Comparison of ENCODE assay signal across 18 cellular contexts in the genomic region with DNA sequence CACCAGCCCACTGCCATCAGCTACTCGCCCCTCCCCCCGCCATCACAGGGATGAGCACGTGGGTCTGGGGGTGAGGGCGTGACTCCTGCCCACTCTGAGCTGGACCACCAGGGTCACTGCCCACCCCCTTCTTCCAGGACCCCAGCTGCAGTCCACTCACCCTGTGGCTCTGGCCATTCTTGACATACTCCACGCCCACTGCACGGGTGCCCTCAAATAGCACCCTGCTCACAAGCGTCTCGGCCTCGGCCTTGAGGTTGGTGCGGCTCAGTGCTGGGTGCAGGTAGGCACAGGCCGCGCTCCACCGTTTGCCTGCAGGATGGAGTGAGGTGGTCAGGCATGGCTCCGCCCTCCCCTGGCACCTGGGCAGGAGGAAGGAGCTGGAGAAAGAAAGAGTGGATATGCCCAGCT. TPM values are rescaled to one million over a fixed set of nuclear protein-coding genes. Genes with fewer than 3 reads are reported as not detected.
DNase-seq lines count a peak whose midpoint lies in the region; ATAC-seq and TF ChIP-seq lines count a peak whose summit lies in the region.
"Had no signal": no experiment of that assay in that cellular context is flagged by ENCODE, and none has a peak within 500 bp of the region (broad histone marks: within the 10 kb centered on the region; RNA-seq: fewer than 3 reads in every experiment).

No MANE protein-coding gene starts in this region.

- H3K18ac ChIP-seq in neuronal stem cell (ENCODE audit: low read length) = peak overlapping the region; percentile 3

- no peak overlapping the region for H3K27ac ChIP-seq in mammary epithelial cell (ENCODE audit: insufficient read depth, low read depth, low read length)
- no peak overlapping the region for H3K27ac ChIP-seq in neuronal stem cell (replicated peaks; ENCODE audit: low read length)
- H3K27ac ChIP-seq in suprapubic skin = no peak overlapping the region
- H3K27ac ChIP-seq: BLaER1 had no signal

- H3K27me3 Mint-ChIP-seq in MCF 10A (ENCODE audit: insufficient read depth, unreplicated experiment) (no peaks in the 10 kb centered on the region), glutamatergic neuron (ENCODE audit: unreplicated experiment) (no peaks in the 10 kb centered on the region)

- in situ Hi-C loops in mammary epithelial cell (cut with MboI; ENCODE audit: low sequenced_read_pairs in 2 of 2) = no loop called here

- H3K27me3 ChIP-seq in mammary epithelial cell (ENCODE audit: insufficient read depth, low read length) = no peaks in the 10 kb centered on the region
- H3K27me3 ChIP-seq in neuronal stem cell (ENCODE audit: control insufficient read depth in 3 of 3, insufficient read depth in 3 of 3, low read depth in 1 of 3, low read length in 3 of 3) = no peaks in the 10 kb centered on the region
- no peaks in the 10 kb centered on the region for H3K27me3 ChIP-seq in suprapubic skin
- H3K27me3 ChIP-seq: BLaER1 had no signal

- POLR2A ChIA-PET in MCF 10A (lab: Yijun Ruan, JAX) = interaction anchor here (1.1 to 1.2 kb wide), 2 partner anchors 49 to 69 kb away, joined by 3 to 4 read pairs; a partner anchor contains a TSS

- H3K27ac Mint-ChIP-seq in MCF 10A (ENCODE audit: low read depth, unreplicated experiment) (peak overlapping the region; percentile 80), glutamatergic neuron (ENCODE audit: unreplicated experiment) (no peak overlapping the region)
- H3K27ac Mint-ChIP-seq: CD8-positive, alpha-beta memory T cell; IgD-negative memory B cell had no signal

- H3K4me3 Mint-ChIP-seq in MCF 10A (ENCODE audit: unreplicated experiment) = no peak overlapping the region
- H3K4me3 Mint-ChIP-seq in glutamatergic neuron (ENCODE audit: unreplicated experiment) = no peak overlapping the region
- H3K4me3 Mint-ChIP-seq: CD8-positive, alpha-beta memory T cell; IgD-negative memory B cell had no signal

- H3K79me1 ChIP-seq in neuronal stem cell (ENCODE audit: low read depth, low read length) = peaks cover 3% of the 10 kb centered on the region

- DNase-seq in MCF 10A (ENCODE audit: unreplicated experiment) (no peak), mammary epithelial cell (no peak), glutamatergic neuron (peak; percentile 9), neuronal stem cell (ENCODE audit: low spot score) (no peak), suprapubic skin (ENCODE audit: low spot score in 2 of 2) (peak; percentile 48 to 63), C1 segment of cervical spinal cord (lab: John Stamatoyannopoulos, UW) (no peak)
- DNase-seq: CD8-positive, alpha-beta memory T cell; GDM1; Kasumi-1; NCI-H446 treated with DMSO at 0.1 percent for 48 hours; NCI-H748 treated with DMSO at 0.1 percent for 48 hours; RPMI8226 had no signal

- CTCF ChIA-PET in MCF 10A (lab: Yijun Ruan, JAX) = interaction anchor here (0.6 to 0.7 kb wide), 3 partner anchors 69 to 144 kb away, joined by 3 to 4 read pairs (median 3); no protein-coding TSS in a partner anchor
- CTCF ChIA-PET in mammary epithelial cell (lab: Charles Lee; ENCODE audit: low non-redundant PET) = no interaction called here

- H4K91ac ChIP-seq in neuronal stem cell (ENCODE audit: low read depth, low read length, poor library complexity) = no peak overlapping the region

- no peaks in the 10 kb centered on the region for H3K79me2 ChIP-seq in mammary epithelial cell (ENCODE audit: insufficient read depth, low read length)

- no peak overlapping the region for H2AFZ ChIP-seq in mammary epithelial cell (ENCODE audit: low read depth, low read length)
- no peak overlapping the region for H2AFZ ChIP-seq in neuronal stem cell (ENCODE audit: low read length)

- ATAC-seq in HG02623 (IDR thresholded peaks at IDR 0.05; ENCODE audit: unreplicated experiment) (no peak), GM19463 (IDR thresholded peaks at IDR 0.05; ENCODE audit: unreplicated experiment) (no peak)

- H3K4me3 ChIP-seq in mammary epithelial cell (replicated peaks in 1 of 3; ENCODE audit: insufficient read depth in 1 of 3, low read depth in 2 of 3, low read length in 3 of 3) = no peak overlapping the region
- H3K4me3 ChIP-seq in neuronal stem cell (ENCODE audit: low read length in 2 of 2) = no peak overlapping the region
- no peak overlapping the region for H3K4me3 ChIP-seq in suprapubic skin
- H3K4me3 ChIP-seq: BLaER1, GM12878 had no signal

- intact Hi-C loops in MCF 10A (cut with micrococcal nuclease) = no loop called here
- intact Hi-C loops in mammary epithelial cell (cut with micrococcal nuclease) = loop anchor here (10.0 kb wide), 1 partner anchor 88 kb away; no protein-coding TSS in a partner anchor

- H3K4ac ChIP-seq in neuronal stem cell (ENCODE audit: low read length) = no peak overlapping the region

- TF ChIP-seq CTCF in MCF 10A (IDR thresholded peaks at IDR 0.05; ENCODE audit: unreplicated experiment) (no peak), mammary epithelial cell (conservative IDR thresholded peaks at IDR 0.05 in 1 of 2, IDR thresholded peaks at IDR 0.05 in 1 of 2; ENCODE audit: extremely low read depth in 1 of 2, insufficient read depth in 1 of 2, low read depth in 1 of 2, low read length in 2 of 2) (no peak), glutamatergic neuron (IDR thresholded peaks at IDR 0.05; ENCODE audit: partially characterized antibody, unreplicated experiment) (no peak), suprapubic skin (IDR thresholded peaks at IDR 0.05) (no peak)

- BruUV-seq in MCF 10A (replicated peaks; lab: Mats Ljungman, UMichigan) (no TSS peak), mammary epithelial cell (replicated peaks; lab: Mats Ljungman, UMichigan) (no TSS peak)

- no peak overlapping the region for H3K14ac ChIP-seq in neuronal stem cell (ENCODE audit: low read length)

- H3K4me1 Mint-ChIP-seq in MCF 10A (ENCODE audit: insufficient read depth, unreplicated experiment) = peaks cover 6% of the 10 kb centered on the region
- H3K4me1 Mint-ChIP-seq in glutamatergic neuron (ENCODE audit: low read depth, unreplicated experiment) = peaks cover 6% of the 10 kb centered on the region
- H3K4me1 Mint-ChIP-seq: IgD-negative memory B cell had no signal

- no peak overlapping the region for H2AK5ac ChIP-seq in neuronal stem cell (ENCODE audit: low read depth, low read length)

- no peak overlapping the region for H2BK15ac ChIP-seq in neuronal stem cell (ENCODE audit: low read length)

- WGBS in mammary epithelial cell (ENCODE audit: low coverage, missing lambda C conversion rate) = 78% methylated on average over 13 of the region's 14 CpGs
- WGBS in neuronal stem cell (ENCODE audit: extremely low coverage in 2 of 2, insufficient read length in 2 of 2, insufficient replicate concordance in 1 of 2), 2 donors = no CpG with 5 or more reads among the region's 14 CpGs
- WGBS in suprapubic skin = 78% methylated on average over 10 of the region's 14 CpGs

- H2BK5ac ChIP-seq in neuronal stem cell (ENCODE audit: low read length) = no peak overlapping the region

- no peaks in the 10 kb centered on the region for H4K20me1 ChIP-seq in mammary epithelial cell (ENCODE audit: insufficient read depth, low read length)
- H4K20me1 ChIP-seq: BLaER1 had no signal

- H3K36me3 ChIP-seq in mammary epithelial cell (ENCODE audit: insufficient read depth, low read length) (no peaks in the 10 kb centered on the region), neuronal stem cell (replicated peaks in 1 of 2; ENCODE audit: control insufficient read depth in 2 of 2, insufficient read depth in 2 of 2, low read length in 2 of 2) (peaks cover 5 to 26% of the 10 kb centered on the region in 2 donors), suprapubic skin (peaks cover 5% of the 10 kb centered on the region)
- H3K36me3 ChIP-seq: BLaER1 had no signal

- H3K4me1 ChIP-seq in mammary epithelial cell (ENCODE audit: insufficient read depth, low read length) (no peaks in the 10 kb centered on the region), neuronal stem cell (ENCODE audit: control insufficient read depth in 2 of 2, insufficient read depth in 1 of 2, low read depth in 1 of 2, low read length in 2 of 2) (no peaks in the 10 kb centered on the region), suprapubic skin (no peaks in the 10 kb centered on the region)

- H3K9me3 ChIP-seq in mammary epithelial cell (replicated peaks; ENCODE audit: insufficient read depth, low read length) (no peaks in the 10 kb centered on the region), neuronal stem cell (replicated peaks in 1 of 2; ENCODE audit: control insufficient read depth in 2 of 2, insufficient read depth in 1 of 2, low read depth in 1 of 2, low read length in 2 of 2) (no peaks in the 10 kb centered on the region), suprapubic skin (no peaks in the 10 kb centered on the region)
- H3K9me3 ChIP-seq: BLaER1 had no signal

- no peak overlapping the region for H2BK12ac ChIP-seq in neuronal stem cell (ENCODE audit: low read length)

- H3K36me3 Mint-ChIP-seq in MCF 10A (ENCODE audit: insufficient read depth, unreplicated experiment) = peaks cover 6% of the 10 kb centered on the region
- H3K36me3 Mint-ChIP-seq in glutamatergic neuron (ENCODE audit: unreplicated experiment) = no peaks in the 10 kb centered on the region
- H3K36me3 Mint-ChIP-seq: CD8-positive, alpha-beta memory T cell; IgD-negative memory B cell had no signal

- TF ChIP-seq POLR2A in suprapubic skin (IDR thresholded peaks at IDR 0.05) = no peak

- H3K23ac ChIP-seq in neuronal stem cell (ENCODE audit: low read depth, low read length, poor library complexity) = no peak overlapping the region

- H2BK120ac ChIP-seq in neuronal stem cell (ENCODE audit: low read depth, low read length) = no peak overlapping the region

- H3K9ac ChIP-seq in mammary epithelial cell (ENCODE audit: insufficient read depth, low read length) = no peak overlapping the region
- no peak overlapping the region for H3K9ac ChIP-seq in neuronal stem cell (ENCODE audit: low read depth, low read length, poor library complexity)
- H3K9ac ChIP-seq: BLaER1 had no signal

- dilution Hi-C loops in mammary epithelial cell (cut with HindIII; ENCODE audit: low sequenced_read_pairs) = no loop called here

- no peak overlapping the region for H4K8ac ChIP-seq in neuronal stem cell (ENCODE audit: low read depth, low read length)

- H3K9me3 Mint-ChIP-seq in MCF 10A (ENCODE audit: unreplicated experiment) (no peaks in the 10 kb centered on the region), glutamatergic neuron (ENCODE audit: unreplicated experiment) (peaks cover 5% of the 10 kb centered on the region)
- H3K9me3 Mint-ChIP-seq: CD8-positive, alpha-beta memory T cell; IgD-negative memory B cell had no signal

- no peak overlapping the region for H3K4me2 ChIP-seq in mammary epithelial cell (ENCODE audit: insufficient read depth, low read depth, low read length)
- no peak overlapping the region for H3K4me2 ChIP-seq in neuronal stem cell (ENCODE audit: insufficient read depth, low read length, poor library complexity, severe bottlenecking)
- H3K4me2 ChIP-seq: BLaER1 had no signal

- TF ChIP-seq EP300 in suprapubic skin (IDR thresholded peaks at IDR 0.05) = no peak

RNA-seq across cellular contexts. Expression of a gene that starts 23.9 kb away (rescaled TPM):
- 0.49 and 0.56 TPM in 2 replicates for total RNA-seq in MCF 10A (2022)
- 10 to 100 TPM in 1 of 2 donors, under 1 TPM in 1; 0.78 to 11.0 TPM for total RNA-seq in mammary epithelial cell
- 0.28 TPM for polyA plus RNA-seq in mammary epithelial cell
- not detected for polyA minus RNA-seq in mammary epithelial cell
- total RNA-seq in glutamatergic neuron (ENCODE audit: unreplicated experiment) = 0.61 TPM
- 2.0 TPM for polyA plus RNA-seq in neuronal stem cell (2013, experiment 1 of 2)
- 2.0 TPM for polyA plus RNA-seq in neuronal stem cell (2013, experiment 2 of 2)
- total RNA-seq in suprapubic skin = 10 to 100 TPM in 2 of 4 donors, 1 to 10 TPM in 2; 6.0 to 26.4 (median 9.3) TPM
- total RNA-seq: HT1080 had no signal
- polyA plus RNA-seq: CD8-positive, alpha-beta memory T cell had no signal

RNA-seq across cellular contexts. Expression of a gene that starts 24.0 kb away (rescaled TPM):
- total RNA-seq in MCF 10A (2022) (0.19 and 0.42 TPM in 2 replicates), mammary epithelial cell (1 to 10 TPM in 1 of 2 donors, under 1 TPM in 1; 0.31 to 1.7 TPM), glutamatergic neuron (ENCODE audit: unreplicated experiment) (0.78 TPM), suprapubic skin (1 to 10 TPM; 1.7 to 5.1 (median 2.2) TPM)
- polyA plus RNA-seq in mammary epithelial cell = 0.18 TPM
- polyA minus RNA-seq in mammary epithelial cell = not detected
- 2.6 TPM for polyA plus RNA-seq in neuronal stem cell (2013, experiment 1 of 2)
- 2.3 TPM for polyA plus RNA-seq in neuronal stem cell (2013, experiment 2 of 2)
- total RNA-seq: HT1080 had no signal

RNA-seq across cellular contexts. Expression of a gene that starts 59.6 kb away (rescaled TPM):
- total RNA-seq in MCF 10A (2022) (27.7 and 37.1 TPM in 2 replicates), mammary epithelial cell (10 to 100 TPM; 25.3 to 36.1 TPM), glutamatergic neuron (ENCODE audit: unreplicated experiment) (59.4 TPM), suprapubic skin (10 to 100 TPM; 15.0 to 21.3 (median 15.8) TPM)
- polyA plus RNA-seq in mammary epithelial cell = 13.3 TPM
- polyA minus RNA-seq in mammary epithelial cell = 20.1 TPM
- polyA plus RNA-seq in neuronal stem cell (2013, experiment 1 of 2) = 13.0 TPM
- 13.1 TPM for polyA plus RNA-seq in neuronal stem cell (2013, experiment 2 of 2)

Comparison
In these comparisons a context has a peak if more than half of its experiments do, and no peak if none do; other contexts are left out.
1. DNase-seq: peak in glutamatergic neuron (single experiment) and suprapubic skin (2 of 2); none in MCF 10A (single experiment), mammary epithelial cell (single experiment), neuronal stem cell (single experiment) and C1 segment of cervical spinal cord (0 of 14).